20 cellular contexts compared by ENCODE assay signal in the genomic region with DNA sequence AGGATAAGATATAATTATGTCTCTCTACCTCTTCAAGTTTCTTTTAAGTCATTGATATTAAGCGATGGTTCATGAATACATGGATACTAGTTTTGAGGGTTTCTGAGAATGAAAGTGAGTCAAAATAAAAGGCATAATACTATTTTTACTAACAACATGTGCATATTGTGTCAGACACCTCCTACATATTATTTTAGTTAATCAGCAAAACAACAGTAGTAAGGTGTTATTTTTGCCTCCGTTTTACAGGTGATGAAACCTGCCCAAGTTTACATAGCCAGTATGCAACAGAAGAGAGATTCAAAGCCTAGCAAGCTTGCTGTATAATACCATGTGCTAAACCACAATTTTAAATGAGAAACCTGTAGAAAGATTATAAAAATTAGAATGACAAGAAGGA.
DNase-seq lines count a peak whose midpoint lies in the region; ATAC-seq, FAIRE-seq and TF ChIP-seq lines count a peak whose summit lies in the region.
"Had no signal": no experiment of that assay in that cellular context is flagged by ENCODE, and none has a peak within 500 bp of the region (broad histone marks: within the 10 kb centered on the region; RNA-seq: fewer than 3 reads in every experiment).

No MANE protein-coding gene starts in this region.

- RAD21 ChIA-PET in GM12878 (lab: Charles Lee; ENCODE audit: unreplicated experiment), result no interaction called here

- no peak for TF ChIP-seq RAD21 in GM12878 (IDR thresholded peaks at IDR 0.05; ENCODE audit: insufficient read depth, low read depth, low read length)

- peak overlapping the region; percentile 18; the same call in 1 of the 2 replicates for H3K9ac ChIP-seq in MM.1S (ENCODE audit: low read length)
- no peak overlapping the region for H3K9ac ChIP-seq in GM12878 (ENCODE audit: control insufficient read depth, insufficient read depth, low read length)
- H3K9ac ChIP-seq: BLaER1 had no signal

- DNase-seq in MM.1S (peak; percentile 58), GM12878 (ENCODE audit: low read depth, low spot score) (no peak), pancreas (no peak), type B pancreatic cell (ENCODE audit: extremely low spot score, unreplicated experiment) (no peak), ureter (ENCODE audit: low spot score) (no peak)
- DNase-seq: Caco-2; CD4-positive, CD25-positive, alpha-beta regulatory T cell; CD8-positive, alpha-beta T cell; DMS153; DND-41; GOT3; HFFc6 had no signal

- TF ChIP-seq EP300 in GM12878 (IDR thresholded peaks at IDR 0.05; ENCODE audit: borderline replicate concordance in 1 of 2, control insufficient read depth in 1 of 2, low read depth in 2 of 2, low read length in 2 of 2), result no peak

- CTCF ChIA-PET in GM12878 (lab: Yijun Ruan, JAX), result no interaction called here

- H3K4me1 Mint-ChIP-seq in type B pancreatic cell (ENCODE audit: unreplicated experiment), result no peaks in the 10 kb centered on the region
- H3K4me1 Mint-ChIP-seq: B cell; CD4-positive, CD25-positive, alpha-beta regulatory T cell had no signal

- no peak for TF ChIP-seq POLR2A in GM12878 (IDR thresholded peaks at IDR 0.05; ENCODE audit: low read depth, low read length)

- H3K9me3 ChIP-seq in MM.1S (replicated peaks; ENCODE audit: insufficient read depth, low read length) (no peaks in the 10 kb centered on the region), GM12878 (replicated peaks; ENCODE audit: control insufficient read depth, insufficient read depth, low read length) (no peaks in the 10 kb centered on the region), pancreas (no peaks in the 10 kb centered on the region)
- H3K9me3 ChIP-seq: BLaER1, Caco-2, HAP-1 had no signal

- intact Hi-C loops in GM12878 (cut with micrococcal nuclease; ENCODE audit: unreplicated experiment), result no loop called here
- intact Hi-C loops in pancreas (cut with DNase I), result no loop called here

- peak; percentile 57 for ATAC-seq in GM18858 (IDR thresholded peaks at IDR 0.05; ENCODE audit: unreplicated experiment)
- peak; percentile 37 for ATAC-seq in GM12878
- no peak for ATAC-seq in pancreas
- ATAC-seq: CD8-positive, alpha-beta T cell had no signal

- H2AFZ ChIP-seq in MM.1S (ENCODE audit: low read length) (peak overlapping the region; percentile 70), GM12878 (ENCODE audit: control insufficient read depth, low read depth, low read length) (no peak overlapping the region)

- H3F3A ChIP-seq in MM.1S (ENCODE audit: insufficient read depth, low read length), result peaks cover 14% of the 10 kb centered on the region

- H3K4me3 ChIP-seq in MM.1S (ENCODE audit: low read length) (peak overlapping the region; percentile 41), GM12878 (no peak overlapping the region), pancreas (no peak overlapping the region)
- H3K4me3 ChIP-seq: BLaER1, HAP-1 had no signal

- SMC1A ChIA-PET in GM12878 (lab: Charles Lee; ENCODE audit: uncharacterized antibody, unreplicated experiment), result no interaction called here

- peaks cover 19% of the 10 kb centered on the region for H3K4me1 ChIP-seq in MM.1S (ENCODE audit: low read length)
- H3K4me1 ChIP-seq in GM12878 (ENCODE audit: control insufficient read depth, insufficient read depth, low read length), result no peaks in the 10 kb centered on the region
- H3K4me1 ChIP-seq in pancreas, result no peaks in the 10 kb centered on the region
- H3K4me1 ChIP-seq: BLaER1, Caco-2, HAP-1 had no signal

- H3K4me2 ChIP-seq in MM.1S (ENCODE audit: low read depth, low read length), result peak overlapping the region; percentile 60
- H3K4me2 ChIP-seq in GM12878 (ENCODE audit: control insufficient read depth, insufficient read depth), result no peak overlapping the region
- H3K4me2 ChIP-seq: BLaER1 had no signal

- no peaks in the 10 kb centered on the region for H3K9me2 ChIP-seq in MM.1S (replicated peaks; ENCODE audit: insufficient read depth, low read length)

- no peaks in the 10 kb centered on the region for H4K20me1 ChIP-seq in MM.1S (ENCODE audit: insufficient read depth, low read length)
- H4K20me1 ChIP-seq in GM12878 (ENCODE audit: control insufficient read depth, insufficient read depth), result no peaks in the 10 kb centered on the region
- H4K20me1 ChIP-seq: BLaER1 had no signal

- peak overlapping the region; percentile 66; the same call in 1 of the 2 replicates for H3K27ac ChIP-seq in MM.1S (ENCODE audit: low read length)
- H3K27ac ChIP-seq in GM12878 (ENCODE audit: control insufficient read depth, insufficient read depth), result no peak overlapping the region
- H3K27ac ChIP-seq in pancreas, result no peak overlapping the region
- H3K27ac ChIP-seq: BLaER1, C4-2B had no signal

- no peaks in the 10 kb centered on the region for H3K27me3 Mint-ChIP-seq in type B pancreatic cell
- H3K27me3 Mint-ChIP-seq: B cell; CD4-positive, CD25-positive, alpha-beta regulatory T cell had no signal

- 17% methylated on average over 2 of the region's 2 CpGs for WGBS in GM12878 (ENCODE audit: insufficient coverage, insufficient replicate concordance, low lambda C conversion rate, missing lambda C conversion rate)
- 68 to 85% methylated on average over 2 of the region's 2 CpGs for WGBS in pancreas, 2 donors

- H3K79me2 ChIP-seq in MM.1S (ENCODE audit: low read length) (no peaks in the 10 kb centered on the region), GM12878 (ENCODE audit: control insufficient read depth, insufficient read depth, low read length) (no peaks in the 10 kb centered on the region)

- H3K36me3 ChIP-seq in MM.1S (replicated peaks; ENCODE audit: insufficient read depth, low read length) (no peaks in the 10 kb centered on the region), GM12878 (ENCODE audit: control insufficient read depth in 2 of 2, insufficient read depth in 2 of 2, low read length in 1 of 2) (no peaks in the 10 kb centered on the region), pancreas (no peaks in the 10 kb centered on the region)
- H3K36me3 ChIP-seq: BLaER1, HAP-1 had no signal

- no peak for TF ChIP-seq CTCF in MM.1S (IDR thresholded peaks at IDR 0.05; ENCODE audit: low read length)
- TF ChIP-seq CTCF in GM12878 (IDR thresholded peaks at IDR 0.05 in 2 of 3, conservative IDR thresholded peaks at IDR 0.05 in 1 of 3; ENCODE audit: control insufficient read depth in 2 of 3, extremely low read depth in 1 of 3, insufficient read depth in 1 of 3, low read depth in 3 of 3, low read length in 3 of 3), result no peak
- no peak for TF ChIP-seq CTCF in pancreas (IDR thresholded peaks at IDR 0.05)
- TF ChIP-seq CTCF in type B pancreatic cell (conservative IDR thresholded peaks at IDR 0.05), result no peak

- no peaks in the 10 kb centered on the region for H3K36me3 Mint-ChIP-seq in type B pancreatic cell
- H3K36me3 Mint-ChIP-seq: CD4-positive, CD25-positive, alpha-beta regulatory T cell; CD8-positive, alpha-beta T cell had no signal

- no peak for FAIRE-seq in GM12878 (lab: Jason Lieb, UNC)
- FAIRE-seq in pancreas (lab: Jason Lieb, UNC), result no peak
- FAIRE-seq: GM12891, GM18507, H54 had no signal

- H3K27ac Mint-ChIP-seq in type B pancreatic cell, result no peak overlapping the region
- H3K27ac Mint-ChIP-seq: B cell; CD4-positive, CD25-positive, alpha-beta regulatory T cell; CD8-positive, alpha-beta T cell; HFFc6 had no signal

- in situ Hi-C loops in GM12878 (cut with MboI), result no loop called here

- no TSS peak for BruUV-seq in GM12878 (replicated peaks; lab: Mats Ljungman, UMichigan)

- POLR2A ChIA-PET in GM12878 (lab: Charles Lee), result no interaction called here

- no peaks in the 10 kb centered on the region for H3K9me3 Mint-ChIP-seq in type B pancreatic cell

- no peak overlapping the region for H3K4me3 Mint-ChIP-seq in type B pancreatic cell
- H3K4me3 Mint-ChIP-seq: B cell; CD4-positive, CD25-positive, alpha-beta regulatory T cell; CD8-positive, alpha-beta T cell; HFFc6 had no signal

- H3K27me3 ChIP-seq in MM.1S (replicated peaks; ENCODE audit: insufficient read depth, low read length) (no peaks in the 10 kb centered on the region), GM12878 (replicated peaks in 1 of 2; ENCODE audit: control insufficient read depth in 2 of 2, insufficient read depth in 2 of 2, low read length in 1 of 2) (no peaks in the 10 kb centered on the region), pancreas (no peaks in the 10 kb centered on the region)
- H3K27me3 ChIP-seq: BLaER1 had no signal

TF ChIP-seq in GM12878, 131 proteins besides CTCF, POLR2A, EP300 and RAD21 (continues in another document):
- TF ChIP-seq NFIC (IDR thresholded peaks at IDR 0.05; ENCODE audit: low read depth, low read length), result peak; percentile 21; the same call in 1 of the 2 replicates
- TF ChIP-seq RB1 (IDR thresholded peaks at IDR 0.05; ENCODE audit: borderline replicate concordance), result no peak
- TF ChIP-seq BMI1 (IDR thresholded peaks at IDR 0.05; ENCODE audit: borderline replicate concordance), result no peak
- no peak for TF ChIP-seq SUZ12 (IDR thresholded peaks at IDR 0.05; ENCODE audit: unreplicated experiment)
- no peak for TF ChIP-seq YBX1 (IDR thresholded peaks at IDR 0.05)
- no peak for TF ChIP-seq MXI1 (IDR thresholded peaks at IDR 0.05; ENCODE audit: low read depth, low read length)
- no peak for TF ChIP-seq PAX8 (IDR thresholded peaks at IDR 0.05)
- TF ChIP-seq ESRRA (IDR thresholded peaks at IDR 0.05; ENCODE audit: low read length), result no peak
- TF ChIP-seq HDGF (IDR thresholded peaks at IDR 0.05), result no peak
- no peak for TF ChIP-seq CREM (IDR thresholded peaks at IDR 0.05; ENCODE audit: low read depth)
- TF ChIP-seq RBBP5 (conservative IDR thresholded peaks at IDR 0.05), result no peak
- peak; percentile 42; the same call in 1 of the 2 replicates for TF ChIP-seq JUNB (IDR thresholded peaks at IDR 0.05)

Comparison
In these comparisons a context has a peak if more than half of its experiments do, and no peak if none do; other contexts are left out.
1. ATAC-seq: peak in GM18858 (single experiment) and GM12878 (single experiment); none in pancreas (0 of 4).